Comparison of ENCODE assay signal across 18 cellular contexts in the genomic region with DNA sequence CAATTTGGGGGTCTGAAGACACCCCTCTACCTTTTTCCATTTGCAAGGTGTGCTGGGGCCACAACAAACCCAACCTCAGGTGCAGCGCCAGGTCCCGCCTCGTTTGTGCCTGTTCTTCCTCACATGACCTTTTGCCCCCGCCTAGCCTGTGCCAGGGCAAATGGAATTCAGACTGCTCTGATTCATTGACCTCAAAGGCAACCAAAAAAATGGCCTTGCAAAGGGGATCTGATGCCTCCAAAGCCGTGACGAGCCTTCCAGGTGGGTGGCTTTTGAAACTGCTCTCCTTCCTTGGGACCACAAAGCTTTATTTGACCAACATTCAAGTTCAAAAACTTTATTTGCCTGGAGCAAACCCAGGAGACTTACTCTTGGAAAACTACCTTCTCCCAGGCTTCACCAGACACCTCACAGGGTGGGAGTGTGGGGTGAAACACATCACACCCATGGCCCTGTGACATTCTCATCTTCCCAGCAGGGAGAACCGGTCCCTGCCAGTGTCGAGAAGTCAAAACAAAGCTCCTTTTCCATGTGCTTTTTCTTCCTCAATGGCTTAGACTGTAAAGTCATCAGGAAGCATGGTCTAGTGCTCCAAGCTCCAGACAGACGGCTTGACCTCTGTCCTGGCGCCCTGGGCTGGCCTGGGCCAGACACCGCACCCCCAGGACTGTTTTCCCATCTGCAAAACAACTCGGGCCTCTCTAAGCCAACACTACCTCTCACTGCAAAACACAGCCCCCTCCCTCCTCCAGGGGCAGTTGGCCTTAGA.
DNase-seq lines count a peak whose midpoint lies in the region; ATAC-seq and TF ChIP-seq lines count a peak whose summit lies in the region.
"Had no signal": no experiment of that assay in that cellular context is flagged by ENCODE, and none has a peak within 500 bp of the region (broad histone marks: within the 10 kb centered on the region; RNA-seq: fewer than 3 reads in every experiment).

No MANE protein-coding gene starts in this region.

- H3K9me3 Mint-ChIP-seq in naive B cell = peaks cover 0 to 6% (median 0%) of the 10 kb centered on the region in 7 donors
- H3K9me3 Mint-ChIP-seq: activated naive CD8-positive, alpha-beta T cell treated with anti-CD3 and anti-CD28 coated beads for 36 hours; dendritic cell treated with granulocyte-macrophage colony-stimulating factor and Interleukin-4, amounts not matched to agents 40 ng/mL and 50 ng/mL, for 4 days had no signal

- H3K4me3 Mint-ChIP-seq in naive B cell = peak overlapping the region in 4 of 8 donors; percentile 53 to 86 (median 74)
- H3K4me3 Mint-ChIP-seq: activated naive CD8-positive, alpha-beta T cell treated with anti-CD3 and anti-CD28 coated beads for 36 hours; dendritic cell treated with granulocyte-macrophage colony-stimulating factor and Interleukin-4, amounts not matched to agents 40 ng/mL and 50 ng/mL, for 4 days had no signal

- intact Hi-C loops in PC-9 (cut with micrococcal nuclease; ENCODE audit: unreplicated experiment) (loop anchor here (1.0 to 5.0 kb wide), 4 partner anchors 29 to 102 kb away; no protein-coding TSS in a partner anchor), esophagus squamous epithelium (cut with DNase I) (no loop called here)

- H3K4me1 Mint-ChIP-seq in naive B cell = peaks cover 43 to 63% (median 57%) of the 10 kb centered on the region in 3 donors
- H3K4me1 Mint-ChIP-seq: activated naive CD8-positive, alpha-beta T cell treated with anti-CD3 and anti-CD28 coated beads for 36 hours had no signal

- no peak for TF ChIP-seq EP300 in gastroesophageal sphincter (IDR thresholded peaks at IDR 0.05)

- no peaks in the 10 kb centered on the region for H4K20me1 ChIP-seq in BLaER1 treated with 17β-estradiol and CSF1 and Interleukin-3, amounts not matched to agents 10 nM and 100 nM
- no peaks in the 10 kb centered on the region for H4K20me1 ChIP-seq in PC-9 (ENCODE audit: insufficient read depth)

- H3K27me3 ChIP-seq in BLaER1 treated with 17β-estradiol and CSF1 and Interleukin-3, amounts not matched to agents 10 nM and 100 nM = no peaks in the 10 kb centered on the region
- H3K27me3 ChIP-seq in PC-9 (ENCODE audit: insufficient read depth, low read depth) (no peaks in the 10 kb centered on the region), esophagus squamous epithelium (peaks cover 0 to 7% (median 0%) of the 10 kb centered on the region in 4 donors), gastroesophageal sphincter (peaks cover 2% of the 10 kb centered on the region)

- ATAC-seq in naive B cell (ENCODE audit: low read depth in 2 of 2) (peak in 1 of 2 donors; percentile 8), HG02840 (IDR thresholded peaks at IDR 0.05; ENCODE audit: low FRiP score, unreplicated experiment) (no peak), GM21423 (IDR thresholded peaks at IDR 0.05; ENCODE audit: unreplicated experiment) (no peak), HG03196 (IDR thresholded peaks at IDR 0.05; ENCODE audit: unreplicated experiment) (no peak), gastroesophageal sphincter (no peak)
- ATAC-seq: left colon had no signal

- peaks cover 0 to 5% (median 5%) of the 10 kb centered on the region in 3 donors for H3K27me3 Mint-ChIP-seq in naive B cell
- H3K27me3 Mint-ChIP-seq: activated naive CD8-positive, alpha-beta T cell treated with anti-CD3 and anti-CD28 coated beads for 36 hours had no signal

- H3K27ac Mint-ChIP-seq in naive B cell = peak overlapping the region in 4 of 6 donors; percentile 36 to 95 (median 86)
- H3K27ac Mint-ChIP-seq: activated naive CD8-positive, alpha-beta T cell treated with anti-CD3 and anti-CD28 coated beads for 36 hours; dendritic cell treated with granulocyte-macrophage colony-stimulating factor and Interleukin-4, amounts not matched to agents 40 ng/mL and 50 ng/mL, for 4 days had no signal

- H3K9me3 ChIP-seq in BLaER1 treated with 17β-estradiol and CSF1 and Interleukin-3, amounts not matched to agents 10 nM and 100 nM (replicated peaks in 1 of 11) = peaks cover 0 to 10% (median 6%) of the 10 kb centered on the region in 11 experiments; a peak in 5 of 22 replicates
- H3K9me3 ChIP-seq in PC-9 (ENCODE audit: insufficient read depth, low read depth) = no peaks in the 10 kb centered on the region
- H3K9me3 ChIP-seq in esophagus squamous epithelium = no peaks in the 10 kb centered on the region
- H3K9me3 ChIP-seq in gastroesophageal sphincter = no peaks in the 10 kb centered on the region

- no peaks in the 10 kb centered on the region for H3K79me2 ChIP-seq in PC-9 (ENCODE audit: low read depth)

- peak overlapping the region; percentile 50 to 92 (median 74) for H3K4me2 ChIP-seq in BLaER1 treated with 17β-estradiol and CSF1 and Interleukin-3, amounts not matched to agents 10 nM and 100 nM
- peak overlapping the region; percentile 34 for H3K4me2 ChIP-seq in PC-9

- no peaks in the 10 kb centered on the region for H3K9me2 ChIP-seq in PC-9 (ENCODE audit: insufficient read depth)

- no peak overlapping the region for H3K4me3 ChIP-seq in BLaER1 treated with 17β-estradiol and CSF1 and Interleukin-3, amounts not matched to agents 10 nM and 100 nM
- H3K4me3 ChIP-seq in PC-9 (no peak overlapping the region), esophagus squamous epithelium (no peak overlapping the region), gastroesophageal sphincter (no peak overlapping the region)

- peak overlapping the region in 7 of 11 experiments; percentile 27 to 65 (median 42); a peak in 12 of 22 replicates for H3K27ac ChIP-seq in BLaER1 treated with 17β-estradiol and CSF1 and Interleukin-3, amounts not matched to agents 10 nM and 100 nM
- peak overlapping the region; percentile 35; the same call in 1 of the 2 replicates for H3K27ac ChIP-seq in PC-9
- H3K27ac ChIP-seq in esophagus squamous epithelium = peak overlapping the region; percentile 2 to 64 (median 43)
- no peak overlapping the region for H3K27ac ChIP-seq in gastroesophageal sphincter

- H3K9ac ChIP-seq in BLaER1 treated with 17β-estradiol and CSF1 and Interleukin-3, amounts not matched to agents 10 nM and 100 nM = no peak overlapping the region

- DNase-seq in PC-9 (peak; percentile 78 to 86), esophagus squamous epithelium (lab: John Stamatoyannopoulos, UW) (no peak), naive B cell (no peak)
- DNase-seq: activated CD4-positive, CD25-positive, alpha-beta regulatory T cell; activated CD8-positive, alpha-beta memory T cell treated with anti-CD3 and anti-CD28 coated beads for 24 hours; activated naive CD8-positive, alpha-beta T cell treated with anti-CD3 and anti-CD28 coated beads for 36 hours; C1 segment of cervical spinal cord; foreskin melanocyte; left colon; NCI-H748 treated with DMSO at 0.1 percent for 48 hours; OCI-M1; posterior cingulate gyrus had no signal

- CTCF ChIA-PET in PC-9 (lab: Charles Lee) = interaction anchor here (0.6 kb wide), 1 partner anchor 187 kb away, joined by 4 read pairs; no protein-coding TSS in a partner anchor

- no peak for TF ChIP-seq POLR2A in esophagus squamous epithelium (IDR thresholded peaks at IDR 0.05)
- no peak for TF ChIP-seq POLR2A in gastroesophageal sphincter (IDR thresholded peaks at IDR 0.05)

- TF ChIP-seq CTCF in PC-9 (conservative IDR thresholded peaks at IDR 0.05) (no peak), esophagus squamous epithelium (IDR thresholded peaks at IDR 0.05) (no peak), gastroesophageal sphincter (IDR thresholded peaks at IDR 0.05) (no peak)

- H3K36me3 ChIP-seq in BLaER1 treated with 17β-estradiol and CSF1 and Interleukin-3, amounts not matched to agents 10 nM and 100 nM = no peaks in the 10 kb centered on the region
- H3K36me3 ChIP-seq in PC-9 (ENCODE audit: low read depth) (no peaks in the 10 kb centered on the region), esophagus squamous epithelium (no peaks in the 10 kb centered on the region), gastroesophageal sphincter (no peaks in the 10 kb centered on the region)

- WGBS in esophagus squamous epithelium, 2 donors = 83 to 86% methylated on average over 11 to 12 of the region's 12 CpGs
- WGBS in gastroesophageal sphincter (ENCODE audit: low coverage in 1 of 2), 2 donors = 60 to 96% methylated on average over 2 to 8 of the region's 12 CpGs

- POLR2A ChIA-PET in PC-9 (lab: Charles Lee; ENCODE audit: unreplicated experiment) = interaction anchor here (0.5 to 0.6 kb wide), 2 partner anchors 61 to 178 kb away, joined by 3 to 4 read pairs; no protein-coding TSS in a partner anchor

- H2AFZ ChIP-seq in PC-9 = no peak overlapping the region

- H3F3A ChIP-seq in PC-9 (ENCODE audit: insufficient read depth, low read depth) = peaks cover 30% of the 10 kb centered on the region

- no TSS peak for BruUV-seq in PC-9 (replicated peaks; lab: Mats Ljungman, UMichigan)

- peaks cover 15 to 25% (median 21%) of the 10 kb centered on the region in 10 experiments for H3K4me1 ChIP-seq in BLaER1 treated with 17β-estradiol and CSF1 and Interleukin-3, amounts not matched to agents 10 nM and 100 nM
- peaks cover 58% of the 10 kb centered on the region for H3K4me1 ChIP-seq in PC-9 (replicated peaks; ENCODE audit: insufficient read depth)
- H3K4me1 ChIP-seq in esophagus squamous epithelium = peaks cover 0 to 42% (median 0%) of the 10 kb centered on the region in 3 donors
- no peaks in the 10 kb centered on the region for H3K4me1 ChIP-seq in gastroesophageal sphincter

- no peaks in the 10 kb centered on the region for H3K36me3 Mint-ChIP-seq in naive B cell
- H3K36me3 Mint-ChIP-seq: activated naive CD8-positive, alpha-beta T cell treated with anti-CD3 and anti-CD28 coated beads for 36 hours had no signal

Comparison
In these comparisons a context has a peak if more than half of its experiments do, and no peak if none do; other contexts are left out.
1. H3K27ac ChIP-seq: peak in BLaER1 treated with 17β-estradiol and CSF1 and Interleukin-3, amounts not matched to agents 10 nM and 100 nM (7 of 11), PC-9 (single experiment) and esophagus squamous epithelium (4 of 4); none in gastroesophageal sphincter (0 of 4).
2. DNase-seq: peak in PC-9 (2 of 2); none in esophagus squamous epithelium (single experiment) and naive B cell (single experiment).